21 cellular contexts compared by ENCODE assay signal in the genomic region with DNA sequence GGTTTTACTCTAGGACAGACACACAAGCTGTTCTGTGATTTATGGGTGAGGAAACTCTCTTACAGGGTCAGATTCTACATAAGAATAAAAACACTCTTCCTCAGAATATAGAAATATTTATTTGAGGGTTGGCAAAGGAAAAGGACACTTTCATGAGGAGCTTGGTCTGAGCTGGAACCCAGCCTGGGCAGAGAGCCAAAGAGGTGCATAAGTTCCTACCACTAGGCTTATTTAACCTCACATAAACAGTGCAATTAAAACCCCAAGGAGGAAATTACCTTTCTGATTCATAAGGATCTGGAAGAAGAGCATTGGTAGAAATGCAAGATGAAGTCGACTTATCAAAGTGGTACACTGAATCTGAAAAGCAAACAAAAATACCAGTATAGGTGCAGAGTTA. TPM values are rescaled to one million over a fixed set of nuclear protein-coding genes. Genes with fewer than 3 reads are reported as not detected.
DNase-seq lines count a peak whose midpoint lies in the region; ATAC-seq, FAIRE-seq and TF ChIP-seq lines count a peak whose summit lies in the region.
"Had no signal": no experiment of that assay in that cellular context is flagged by ENCODE, and none has a peak within 500 bp of the region (broad histone marks: within the 10 kb centered on the region; RNA-seq: fewer than 3 reads in every experiment).

No MANE protein-coding gene starts in this region.

- peak; percentile 29 for DNase-seq in left ventricle myocardium inferior
- no peak for DNase-seq in heart left ventricle
- DNase-seq in PC-3, result peak; percentile 57
- peak; percentile 14 for DNase-seq in endothelial cell of umbilical vein (ENCODE audit: low read depth, low spot score)
- DNase-seq in SIG-M5 treated with dmso at 0.1 percent for 504 hours (lab: John Stamatoyannopoulos, UW; ENCODE audit: unreplicated experiment), result no peak
- no peak for DNase-seq in gastrocnemius medialis
- DNase-seq in NCI-H1694 treated with DMSO at 0.1 percent for 48 hours (lab: John Stamatoyannopoulos, UW), result no peak
- no peak for DNase-seq in DMS53 treated with DMSO at 0.1 percent for 48 hours (lab: John Stamatoyannopoulos, UW; ENCODE audit: unreplicated experiment)
- DNase-seq: ACHN; activated CD4-positive, alpha-beta memory T cell treated with anti-CD3 and anti-CD28 coated beads, Interleukin-2, amount 10 ng/mL, durations not matched to agents 7 days and 5 days; activated naive CD8-positive, alpha-beta T cell treated with anti-CD3 and anti-CD28 coated beads for 36 hours; CD4-positive, alpha-beta T cell; GOT3; mesenchymal stem cell; NCI-H187 treated with DMSO at 0.1 percent for 48 hours; NCI-H526; psoas muscle; stimulated activated naive CD4-positive, alpha-beta T cell treated with Interleukin-2 at 50 U/mL for 16 hours; SW 1271; WERI-Rb-1 had no signal

- intact Hi-C loops in left ventricle myocardium inferior (cut with micrococcal nuclease) (no loop called here), heart left ventricle (cut with DNase I) (no loop called here), PC-3 (cut with micrococcal nuclease) (no loop called here), endothelial cell of umbilical vein (cut with micrococcal nuclease) (no loop called here), gastrocnemius medialis (cut with DNase I; ENCODE audit: low total_unique reads) (no loop called here)

- ATAC-seq in heart left ventricle, result no peak
- peak; percentile 41 for ATAC-seq in PC-3
- no peak for ATAC-seq in gastrocnemius medialis

- POLR2A ChIA-PET in PC-3 (lab: Charles Lee; ENCODE audit: unreplicated experiment), result no interaction called here
- POLR2A ChIA-PET in endothelial cell of umbilical vein (lab: Charles Lee), result no interaction called here

- H3K4me1 ChIP-seq in left ventricle myocardium inferior, result peaks cover 16% of the 10 kb centered on the region
- H3K4me1 ChIP-seq in heart left ventricle, result peaks cover 0 to 17% (median 4%) of the 10 kb centered on the region in 12 donors
- peaks cover 23% of the 10 kb centered on the region for H3K4me1 ChIP-seq in PC-3 (ENCODE audit: insufficient read depth, low read length)
- no peaks in the 10 kb centered on the region for H3K4me1 ChIP-seq in endothelial cell of umbilical vein (ENCODE audit: control insufficient read depth, extremely low read depth, insufficient read depth, low read length)
- H3K4me1 ChIP-seq in gastrocnemius medialis, result peaks cover 4 to 19% of the 10 kb centered on the region in 2 donors

- CTCF ChIA-PET in PC-3 (lab: Charles Lee), result no interaction called here
- CTCF ChIA-PET in endothelial cell of umbilical vein (lab: Charles Lee), result interaction anchor here (1.3 kb wide), 1 partner anchor 492 kb away, joined by 3 read pairs; no protein-coding TSS in a partner anchor

- no TSS peak for BruUV-seq in PC-3 (replicated peaks; lab: Mats Ljungman, UMichigan)
- BruUV-seq in endothelial cell of umbilical vein (replicated peaks; lab: Mats Ljungman, UMichigan), result no TSS peak

- no peaks in the 10 kb centered on the region for H3F3A ChIP-seq in PC-3 (ENCODE audit: low read length, unreplicated experiment)

- H3K36me3 ChIP-seq in left ventricle myocardium inferior (peaks cover 89% of the 10 kb centered on the region), heart left ventricle (peaks cover 0 to 100% (median 87%) of the 10 kb centered on the region in 9 donors), PC-3 (ENCODE audit: low read depth, low read length) (peaks cover 20% of the 10 kb centered on the region), endothelial cell of umbilical vein (ENCODE audit: control insufficient read depth in 2 of 2, extremely low read depth in 1 of 2, insufficient read depth in 2 of 2, low read length in 2 of 2) (peaks cover 19 to 21% of the 10 kb centered on the region in 2 experiments), gastrocnemius medialis (peaks cover 0 to 60% of the 10 kb centered on the region in 2 donors)
- H3K36me3 ChIP-seq: WERI-Rb-1 had no signal

- H3K9me3 ChIP-seq in left ventricle myocardium inferior (replicated peaks) (no peaks in the 10 kb centered on the region), heart left ventricle (no peaks in the 10 kb centered on the region), PC-3 (ENCODE audit: low read length) (no peaks in the 10 kb centered on the region), endothelial cell of umbilical vein (replicated peaks; ENCODE audit: control insufficient read depth, insufficient read depth, low read length) (no peaks in the 10 kb centered on the region), gastrocnemius medialis (no peaks in the 10 kb centered on the region)
- H3K9me3 ChIP-seq: psoas muscle had no signal

- dilution Hi-C loops in endothelial cell of umbilical vein (cut with MboI; ENCODE audit: extremely low pct_ligation_motif_present, low sequenced_read_pairs), result no loop called here

- H2AFZ ChIP-seq in PC-3 (ENCODE audit: low read length), result no peak overlapping the region
- H2AFZ ChIP-seq in endothelial cell of umbilical vein (ENCODE audit: low read depth, low read length), result no peak overlapping the region

- in situ Hi-C loops in gastrocnemius medialis (cut with MboI; ENCODE audit: low sequenced_read_pairs in 4 of 4), result loop anchor here in 1 of 4 donors (25.0 kb wide), 1 partner anchor 486 kb away; no protein-coding TSS in a partner anchor

- H4K20me1 ChIP-seq in PC-3 (ENCODE audit: low read length) (no peaks in the 10 kb centered on the region), endothelial cell of umbilical vein (replicated peaks; ENCODE audit: control insufficient read depth, extremely low read depth, insufficient read depth, low read length) (no peaks in the 10 kb centered on the region)

- H3K9me2 ChIP-seq in PC-3 (replicated peaks; ENCODE audit: low read length), result no peaks in the 10 kb centered on the region

- H3K4me2 ChIP-seq in PC-3 (ENCODE audit: low read length) (no peak overlapping the region), endothelial cell of umbilical vein (ENCODE audit: insufficient read depth, low read length) (no peak overlapping the region)

- no peak for FAIRE-seq in endothelial cell of umbilical vein (lab: Jason Lieb, UNC)

- 86 to 91% (median 91%) methylated on average over 1 of the region's 1 CpG for WGBS in heart left ventricle, 4 donors

- no peak for TF ChIP-seq POLR2A in heart left ventricle (IDR thresholded peaks at IDR 0.05)
- TF ChIP-seq POLR2A in endothelial cell of umbilical vein (IDR thresholded peaks at IDR 0.05; ENCODE audit: low read depth, low read length), result no peak
- TF ChIP-seq POLR2A in gastrocnemius medialis (IDR thresholded peaks at IDR 0.05), result no peak

- H3K4me3 ChIP-seq in left ventricle myocardium inferior (no peak overlapping the region), heart left ventricle (no peak overlapping the region), PC-3 (ENCODE audit: low read length) (no peak overlapping the region), endothelial cell of umbilical vein (replicated peaks in 1 of 3; ENCODE audit: insufficient read depth in 1 of 3, low read depth in 1 of 3, low read length in 3 of 3) (no peak overlapping the region), gastrocnemius medialis (no peak overlapping the region)
- H3K4me3 ChIP-seq: coronary artery, psoas muscle had no signal

- H3K9ac ChIP-seq in PC-3 (ENCODE audit: low read length) (no peak overlapping the region), endothelial cell of umbilical vein (replicated peaks; ENCODE audit: extremely low read depth, insufficient read depth, low read length) (no peak overlapping the region)

- TF ChIP-seq CTCF in left ventricle myocardium inferior (IDR thresholded peaks at IDR 0.05; ENCODE audit: borderline replicate concordance), result no peak
- TF ChIP-seq CTCF in heart left ventricle (IDR thresholded peaks at IDR 0.05), result no peak
- no peak for TF ChIP-seq CTCF in PC-3 (conservative IDR thresholded peaks at IDR 0.05; ENCODE audit: low read depth, low read length)
- TF ChIP-seq CTCF in endothelial cell of umbilical vein (IDR thresholded peaks at IDR 0.05; ENCODE audit: extremely low read depth in 1 of 2, insufficient read depth in 1 of 2, low read depth in 1 of 2, low read length in 2 of 2), result no peak
- no peak for TF ChIP-seq CTCF in gastrocnemius medialis (IDR thresholded peaks at IDR 0.05 in 4 of 5, conservative IDR thresholded peaks at IDR 0.05 in 1 of 5)

- no peaks in the 10 kb centered on the region for H3K9me1 ChIP-seq in endothelial cell of umbilical vein (replicated peaks; ENCODE audit: control insufficient read depth, extremely low read depth, insufficient read depth, low read length)

- H3K79me2 ChIP-seq in PC-3 (ENCODE audit: low read length) (no peaks in the 10 kb centered on the region), endothelial cell of umbilical vein (ENCODE audit: control insufficient read depth, insufficient read depth, low read length) (no peaks in the 10 kb centered on the region)

- H3K27ac ChIP-seq in left ventricle myocardium inferior (replicated peaks) (no peak overlapping the region), heart left ventricle (no peak overlapping the region), PC-3 (ENCODE audit: low read length) (no peak overlapping the region), endothelial cell of umbilical vein (ENCODE audit: insufficient read depth, low read depth, low read length) (no peak overlapping the region), gastrocnemius medialis (peak overlapping the region in 1 of 4 donors; percentile 21)
- H3K27ac ChIP-seq: coronary artery, psoas muscle, WERI-Rb-1 had no signal

- H3K27me3 ChIP-seq in left ventricle myocardium inferior (ENCODE audit: low read depth) (no peaks in the 10 kb centered on the region), heart left ventricle (no peaks in the 10 kb centered on the region), PC-3 (ENCODE audit: low read length) (no peaks in the 10 kb centered on the region), endothelial cell of umbilical vein (ENCODE audit: control insufficient read depth in 2 of 2, insufficient read depth in 2 of 2, low read length in 2 of 2) (no peaks in the 10 kb centered on the region), gastrocnemius medialis (no peaks in the 10 kb centered on the region)

TF ChIP-seq in endothelial cell of umbilical vein, 7 proteins besides CTCF, POLR2A, EP300 and RAD21 (continues in another document):
- TF ChIP-seq GATA2 (IDR thresholded peaks at IDR 0.05; ENCODE audit: insufficient read depth, insufficient read length, low read depth, low read length), result no peak

RNA-seq across cellular contexts. Expression of a gene that starts 32.9 kb away (rescaled TPM):
- 50.7 TPM for total RNA-seq in left ventricle myocardium inferior
- 10 to 100 TPM; 47.1 to 78.6 (median 61.9) TPM for total RNA-seq in heart left ventricle
- polyA plus RNA-seq in heart left ventricle, result 10 to 100 TPM; 11.2 to 34.3 TPM
- total RNA-seq in PC-3 (2014; rRNA removed), result 29.6 and 31.4 TPM in 2 replicates
- 36.4 and 39.9 TPM in 2 replicates for total RNA-seq in endothelial cell of umbilical vein
- polyA plus RNA-seq in endothelial cell of umbilical vein, result 11.7 and 18.8 TPM in 2 replicates
- 13.2 and 14.9 TPM in 2 replicates for polyA plus RNA-seq in endothelial cell of umbilical vein (2011; cell fraction: cytosol; rRNA removed)
- polyA plus RNA-seq in endothelial cell of umbilical vein (2011; cell fraction: nucleus; rRNA removed), result 14.8 and 15.7 TPM in 2 replicates
- polyA plus RNA-seq in endothelial cell of umbilical vein (2012), result 30.1 and 38.2 TPM in 2 replicates
- 48.9 and 51.7 TPM in 2 replicates for polyA minus RNA-seq in endothelial cell of umbilical vein
- 25.0 TPM for polyA minus RNA-seq in endothelial cell of umbilical vein (2011; cell fraction: cytosol; rRNA and poly(A)+ RNA removed)
- 19.5 and 23.6 TPM in 2 replicates for polyA minus RNA-seq in endothelial cell of umbilical vein (2011; cell fraction: nucleus; rRNA and poly(A)+ RNA removed)
- 100 to 1,000 TPM in 3 of 4 donors, 10 to 100 TPM in 1; 73.1 to 134 (median 113) TPM for total RNA-seq in gastrocnemius medialis

Comparison
In these comparisons a context has a peak if more than half of its experiments do, and no peak if none do; other contexts are left out.
1. DNase-seq: peak in left ventricle myocardium inferior (single experiment), PC-3 (single experiment) and endothelial cell of umbilical vein (single experiment); none in heart left ventricle (0 of 5), SIG-M5 treated with dmso at 0.1 percent for 504 hours (single experiment), gastrocnemius medialis (0 of 2), NCI-H1694 treated with DMSO at 0.1 percent for 48 hours (single experiment) and DMS53 treated with DMSO at 0.1 percent for 48 hours (single experiment).